ENCODE assay signal across 8 cellular contexts in the genomic region with DNA sequence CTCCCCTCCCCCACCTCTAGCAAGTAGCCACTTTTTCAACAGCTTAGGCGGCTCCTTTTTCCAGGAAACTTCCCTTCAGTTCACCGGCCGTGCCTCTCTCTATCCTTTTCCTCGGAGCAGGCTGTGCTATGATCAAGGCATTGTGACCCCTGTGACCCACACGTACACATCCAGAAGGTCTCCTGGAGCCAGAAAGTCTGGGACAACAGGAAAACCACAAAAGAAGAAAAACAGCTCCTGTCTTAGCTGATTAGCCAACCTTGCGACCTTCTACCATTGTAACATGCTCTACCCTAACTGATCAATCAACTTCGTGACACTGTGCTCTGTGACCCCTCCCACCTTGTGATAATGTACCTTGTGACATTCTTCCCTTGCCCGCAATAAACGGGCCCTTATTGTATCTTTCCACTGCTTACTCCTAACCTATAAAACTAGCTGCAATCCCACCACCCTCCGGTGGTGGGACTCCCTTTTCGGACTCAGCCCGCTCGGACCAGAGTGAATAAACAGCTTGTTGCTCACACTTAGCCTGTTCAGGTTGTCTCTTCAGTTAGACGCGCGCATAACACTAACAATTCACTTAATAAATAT. TPM values are rescaled to one million over a fixed set of nuclear protein-coding genes. Genes with fewer than 3 reads are reported as not detected.
DNase-seq lines count a peak whose midpoint lies in the region; ATAC-seq and TF ChIP-seq lines count a peak whose summit lies in the region.

No MANE protein-coding gene starts in this region.

- H3K4me1 ChIP-seq in ES-I3 (ENCODE audit: insufficient read depth, low read length) = peaks cover 19% of the 10 kb centered on the region

- peak; percentile 41 for ATAC-seq in left colon

- no peaks in the 10 kb centered on the region for H3K36me3 ChIP-seq in ES-I3 (ENCODE audit: insufficient read depth, low read length)

- peak overlapping the region; percentile 73 for H3K9ac ChIP-seq in ES-I3 (ENCODE audit: low read depth, low read length)

- H3K4me3 ChIP-seq in coronary artery = peak overlapping the region; percentile 73

- no peaks in the 10 kb centered on the region for H3K36me3 Mint-ChIP-seq in HFFc6 (ENCODE audit: low read depth)

- intact Hi-C loops in left colon (cut with DNase I, micrococcal nuclease) = loop anchor here in 1 of 2 donors (5.0 kb wide), 1 partner anchor 39 kb away; no protein-coding TSS in a partner anchor

- H3K9me3 ChIP-seq in ES-I3 (ENCODE audit: control insufficient read depth, insufficient read depth, low read length) = no peaks in the 10 kb centered on the region

- H3K4me1 Mint-ChIP-seq in HFFc6 (ENCODE audit: low read depth) = peaks cover 60% of the 10 kb centered on the region

- H3K9me3 Mint-ChIP-seq in HFFc6 = peaks cover 4% of the 10 kb centered on the region; the same call in 1 of the 2 replicates

- H3K4me3 Mint-ChIP-seq in HFFc6 = peak overlapping the region; percentile 90

- H3K27ac ChIP-seq in coronary artery = peak overlapping the region; percentile 23 to 81

- DNase-seq in HFFc6 (peak; percentile 84), NCI-H2171 treated with DMSO at 0.1 percent for 48 hours (lab: John Stamatoyannopoulos, UW) (peak; percentile 80), UCSD-AML1 (lab: John Stamatoyannopoulos, UW; ENCODE audit: unreplicated experiment) (peak; percentile 75), coronary artery (ENCODE audit: low spot score) (no peak), left colon (peak; percentile 56), cortex of kidney (lab: John Stamatoyannopoulos, UW) (no peak)
- peak; percentile 54 to 58 for DNase-seq in stimulated activated CD4-positive, alpha-beta T cell treated with anti-CD3 and anti-CD28 coated beads, Interleukin-2, amount 100 ng/mL, for 24 hours

- H3K27ac Mint-ChIP-seq in HFFc6 = peak overlapping the region; percentile 84

- peaks cover 5% of the 10 kb centered on the region for H3K27me3 Mint-ChIP-seq in HFFc6 (ENCODE audit: insufficient read depth)

- peak; percentile 71 for TF ChIP-seq CTCF in HFFc6 (IDR thresholded peaks at IDR 0.05)
- peak; percentile 4 for TF ChIP-seq CTCF in coronary artery (IDR thresholded peaks at IDR 0.05)

RNA-seq across cellular contexts. Expression of a gene that starts 24.2 kb away (rescaled TPM):
- under 1 TPM; 0.17 to 0.34 (median 0.21) TPM for total RNA-seq in HFFc6 (2021; fragmentation: NEBNext Ultra II Directional; extraction: Animal tissue kit (Norgen Biotek cat#: 25700))
- total RNA-seq in left colon = 1 to 10 TPM; 1.5 to 2.0 TPM

RNA-seq across cellular contexts. Expression of a gene that starts 57.1 kb away (rescaled TPM):
- total RNA-seq in HFFc6 (2021; fragmentation: NEBNext Ultra II Directional; extraction: Animal tissue kit (Norgen Biotek cat#: 25700)) = 10 to 100 TPM; 35.9 to 40.6 (median 39.3) TPM
- 10 to 100 TPM; 30.2 to 39.4 TPM for total RNA-seq in left colon

Comparison
In these comparisons a context has a peak if more than half of its experiments do, and no peak if none do; other contexts are left out.
1. DNase-seq: peak in HFFc6 (single experiment), NCI-H2171 treated with DMSO at 0.1 percent for 48 hours (single experiment), UCSD-AML1 (single experiment), left colon (2 of 2) and stimulated activated CD4-positive, alpha-beta T cell treated with anti-CD3 and anti-CD28 coated beads, Interleukin-2, amount 100 ng/mL, for 24 hours (2 of 2); none in coronary artery (single experiment) and cortex of kidney (single experiment).